In the genomic region with DNA sequence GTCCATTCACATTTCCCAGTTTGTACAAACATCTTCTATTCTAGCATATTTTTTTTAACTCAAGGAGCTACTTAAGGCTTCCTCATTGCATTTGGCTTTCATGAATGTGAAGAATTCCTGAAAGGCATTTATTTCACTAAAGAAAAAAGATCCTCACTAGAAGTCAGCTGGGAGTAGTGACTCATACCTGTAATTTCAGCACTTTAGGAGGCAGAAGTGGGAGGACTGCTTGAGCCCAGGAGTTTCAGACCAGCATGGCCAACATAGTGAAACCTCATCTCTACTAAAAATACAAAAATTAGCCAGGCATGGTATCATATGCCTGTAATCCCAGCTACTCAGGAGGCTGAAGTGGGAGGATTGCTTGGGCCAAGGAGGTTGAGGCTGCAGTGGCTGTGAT, we compare ENCODE assay signal across 14 cellular contexts.
DNase-seq lines count a peak whose midpoint lies in the region; ATAC-seq lines count a peak whose summit lies in the region.
"Had no signal": no experiment of that assay in that cellular context is flagged by ENCODE, and none has a peak within 500 bp of the region (broad histone marks: within the 10 kb centered on the region; RNA-seq: fewer than 3 reads in every experiment).

No MANE protein-coding gene starts in this region.

- DNase-seq in ACHN = peak; percentile 2
- DNase-seq in adipocyte (ENCODE audit: low read depth) = peak; percentile 19
- DNase-seq in T1000 (lab: John Stamatoyannopoulos, UW) = no peak
- DNase-seq in activated CD4-positive, alpha-beta T cell treated with anti-CD3 and anti-CD28 coated beads for 1 hour = no peak
- DNase-seq in dedifferentiated amniotic fluid mesenchymal stem cell (ENCODE audit: extremely low spot score) = no peak
- DNase-seq in NCI-H187 treated with DMSO at 0.1 percent for 48 hours (lab: John Stamatoyannopoulos, UW) = no peak
- DNase-seq: activated B cell treated with CpG ODN at 0.5 μM for 24 hours, esophagus squamous epithelium, NCI-H1105 treated with DMSO at 0.1 percent for 48 hours, SJCRH30 had no signal

- H3K36me3 ChIP-seq in adipocyte (ENCODE audit: control insufficient read depth, insufficient read depth, low read length, severe bottlenecking) = no peaks in the 10 kb centered on the region
- H3K36me3 ChIP-seq: breast epithelium, esophagus squamous epithelium, right atrium auricular region, SJCRH30 had no signal

- in situ Hi-C loops in ACHN (cut with HindIII; ENCODE audit: low pct_ligation_motif_present, low pct_unique_long_range_greater_than_20kb, low sequenced_read_pairs) = no loop called here

- H3K27me3 ChIP-seq in adipocyte (replicated peaks; ENCODE audit: control insufficient read depth, insufficient read depth, low read length) = no peaks in the 10 kb centered on the region
- H3K27me3 ChIP-seq: right atrium auricular region, SJCRH30 had no signal

- peak; percentile 32 for ATAC-seq in GM19397 (IDR thresholded peaks at IDR 0.05; ENCODE audit: unreplicated experiment)
- ATAC-seq in HG02798 (IDR thresholded peaks at IDR 0.05; ENCODE audit: poor library complexity, unreplicated experiment) = peak; percentile 56

- H3K4me3 ChIP-seq in adipocyte (ENCODE audit: low read length) = no peak overlapping the region
- H3K4me3 ChIP-seq: breast epithelium, esophagus squamous epithelium, right atrium auricular region, SJCRH30 had no signal

- no peak overlapping the region for H3K9ac ChIP-seq in adipocyte (ENCODE audit: low read length)

- no peaks in the 10 kb centered on the region for H3K4me1 ChIP-seq in adipocyte (ENCODE audit: control insufficient read depth, insufficient read depth, low read length)
- H3K4me1 ChIP-seq: breast epithelium, esophagus squamous epithelium, right atrium auricular region, SJCRH30 had no signal

- H3K9me3 ChIP-seq in adipocyte (ENCODE audit: control insufficient read depth, low read length) = peaks cover 3% of the 10 kb centered on the region
- H3K9me3 ChIP-seq: right atrium auricular region, SJCRH30 had no signal

Comparison
In these comparisons a context has a peak if more than half of its experiments do, and no peak if none do; other contexts are left out.
1. DNase-seq: peak in ACHN (single experiment) and adipocyte (single experiment); none in T1000 (single experiment), activated CD4-positive, alpha-beta T cell treated with anti-CD3 and anti-CD28 coated beads for 1 hour (single experiment), dedifferentiated amniotic fluid mesenchymal stem cell (single experiment) and NCI-H187 treated with DMSO at 0.1 percent for 48 hours (single experiment).